ENCODE assay signal across 8 cellular contexts in genomic region chr4:168480991-168481588, GRCh38. TPM values are rescaled to one million over a fixed set of nuclear protein-coding genes. Genes with fewer than 3 reads are reported as not detected.
DNase-seq lines count a peak whose midpoint lies in the region; ATAC-seq, FAIRE-seq and TF ChIP-seq lines count a peak whose summit lies in the region.

No MANE protein-coding gene starts in this region.

- ATAC-seq in HG03139 (IDR thresholded peaks at IDR 0.05; ENCODE audit: unreplicated experiment) = peak; percentile 44

- H3K4me3 ChIP-seq in OCI-LY7 (ENCODE audit: low read depth, low read length, poor library complexity, severe bottlenecking) (peak overlapping the region; percentile 66), foreskin fibroblast (ENCODE audit: low read depth in 1 of 2, low read length in 2 of 2) (peak overlapping the region; percentile 70 to 78), parathyroid adenoma (ENCODE audit: low read depth, low read length) (peak overlapping the region; percentile 80)

- H3K4me2 ChIP-seq in OCI-LY7 (ENCODE audit: low read length) (peak overlapping the region; percentile 72), parathyroid adenoma (ENCODE audit: low read length) (peak overlapping the region; percentile 94)

- no peaks in the 10 kb centered on the region for H3K9me3 ChIP-seq in OCI-LY7 (ENCODE audit: low read length)
- no peaks in the 10 kb centered on the region for H3K9me3 ChIP-seq in parathyroid adenoma (ENCODE audit: control insufficient read depth, low read length)

- no peaks in the 10 kb centered on the region for H3K9me2 ChIP-seq in OCI-LY7 (ENCODE audit: insufficient read depth, low read length)

- H3K79me2 ChIP-seq in OCI-LY7 (ENCODE audit: insufficient read depth, low read depth, low read length) (no peaks in the 10 kb centered on the region), parathyroid adenoma (no peaks in the 10 kb centered on the region)

- TF ChIP-seq CTCF in GM13977 (IDR thresholded peaks at IDR 0.05; ENCODE audit: extremely low read depth, insufficient read depth, missing control alignments) = no peak
- TF ChIP-seq CTCF in OCI-LY7 (conservative IDR thresholded peaks at IDR 0.05; ENCODE audit: low read length) = no peak
- no peak for TF ChIP-seq CTCF in foreskin fibroblast (IDR thresholded peaks at IDR 0.05; ENCODE audit: low read depth, low read length)
- no peak for TF ChIP-seq CTCF in parathyroid adenoma (IDR thresholded peaks at IDR 0.05)

- POLR2A ChIA-PET in OCI-LY7 (lab: Charles Lee) = no interaction called here

- peak overlapping the region; percentile 89 for H2AFZ ChIP-seq in OCI-LY7 (ENCODE audit: low read length)
- H2AFZ ChIP-seq in parathyroid adenoma = peak overlapping the region; percentile 89

- peak; percentile 91 for FAIRE-seq in A204.1 (lab: Jason Lieb, UNC)

- no peaks in the 10 kb centered on the region for H3K27me3 ChIP-seq in parathyroid adenoma (ENCODE audit: control insufficient read depth, insufficient read depth, low read length)

- BruUV-seq in OCI-LY7 (replicated peaks; lab: Mats Ljungman, UMichigan) = no TSS peak

- intact Hi-C loops in OCI-LY7 (cut with micrococcal nuclease; ENCODE audit: unreplicated experiment) = no loop called here

- H3K4me1 ChIP-seq in OCI-LY7 (ENCODE audit: insufficient read depth, low read length, poor library complexity, severe bottlenecking) (no peaks in the 10 kb centered on the region), parathyroid adenoma (no peaks in the 10 kb centered on the region)

- CTCF ChIA-PET in OCI-LY7 (lab: Charles Lee; ENCODE audit: unreplicated experiment) = no interaction called here

- H3K27ac ChIP-seq in OCI-LY7 (ENCODE audit: low read depth, low read length, poor library complexity, severe bottlenecking) (no peak overlapping the region), parathyroid adenoma (peak overlapping the region; percentile 62)

- in situ Hi-C loops in GM13977 (cut with MboI; ENCODE audit: low pct_unique_long_range_greater_than_20kb, low sequenced_read_pairs, unreplicated experiment) = no loop called here

- DNase-seq in GM13977 (ENCODE audit: low spot score) (peak; percentile 50), OCI-LY7 (ENCODE audit: low spot score) (peak; percentile 4), foreskin fibroblast (peak; percentile 74 to 82), HuH-7.5 (ENCODE audit: low spot score) (no peak)
- peak; percentile 39 for DNase-seq in activated naive CD4-positive, alpha-beta T cell treated with Interleukin-2 at 50 U/mL for 16 hours

- no peaks in the 10 kb centered on the region for H4K20me1 ChIP-seq in OCI-LY7 (ENCODE audit: insufficient read depth, low read length)

- H3K9ac ChIP-seq in parathyroid adenoma = no peak overlapping the region

- H3K36me3 ChIP-seq in OCI-LY7 (ENCODE audit: insufficient read depth, low read length) (no peaks in the 10 kb centered on the region), parathyroid adenoma (ENCODE audit: control insufficient read depth, insufficient read depth, low read length) (no peaks in the 10 kb centered on the region)

RNA-seq across cellular contexts. Expression of gene DDX60L, which starts 0.8 kb away (rescaled TPM):
- total RNA-seq in OCI-LY7 (2014; rRNA removed; shearing (Covaris generic)) = 0.15 and 0.41 TPM in 2 replicates
- total RNA-seq in OCI-LY7 (2022) = 0.30 TPM in 1 of 2 replicates, not detected in the other

RNA-seq across cellular contexts. Expression of gene PALLD, which starts 15.8 kb away (rescaled TPM):
- total RNA-seq in OCI-LY7 (2014; rRNA removed; shearing (Covaris generic)) = 0.18 and 0.73 TPM in 2 replicates
- 2.5 and 2.8 TPM in 2 replicates for total RNA-seq in OCI-LY7 (2022)
